Comparison of ENCODE assay signal across 8 cellular contexts in genomic region chr5:66814146-66814991, GRCh38.
A peak's percentile ranks its signal among the peaks of the same experiment; 100 is the strongest.
DNase-seq lines count a peak whose midpoint lies in the region; ATAC-seq, FAIRE-seq and TF ChIP-seq lines count a peak whose summit lies in the region.

No MANE protein-coding gene starts in this region.

- H3K27me3 Mint-ChIP-seq in CD8-positive, alpha-beta T cell (ENCODE audit: low read depth): peaks cover 3% of the 10 kb centered on the region
- no peaks in the 10 kb centered on the region for H3K27me3 Mint-ChIP-seq in T-helper 1 cell treated with Interleukin-12 subunit alpha and Interleukin-12 subunit beta and Interleukin-4 antibody, amounts not matched to agents 30 μg/mL and 1 μg/mL, for 36 hours (ENCODE audit: low read depth)

- intact Hi-C loops in CD8-positive, alpha-beta T cell (cut with DNase I, micrococcal nuclease): loop anchor here (1.0 to 5.0 kb wide), 4 partner anchors 50 to 395 kb away; no protein-coding TSS in a partner anchor

- no peaks in the 10 kb centered on the region for H3K9me3 Mint-ChIP-seq in CD8-positive, alpha-beta T cell
- no peaks in the 10 kb centered on the region for H3K9me3 Mint-ChIP-seq in T-helper 1 cell treated with Interleukin-12 subunit alpha and Interleukin-12 subunit beta and Interleukin-4 antibody, amounts not matched to agents 30 μg/mL and 1 μg/mL, for 36 hours

- no peaks in the 10 kb centered on the region for H3K36me3 ChIP-seq in CD8-positive, alpha-beta T cell (ENCODE audit: insufficient read depth, low read length)

- H3K4me1 Mint-ChIP-seq in CD8-positive, alpha-beta T cell (ENCODE audit: low read depth): no peaks in the 10 kb centered on the region
- peaks cover 53% of the 10 kb centered on the region for H3K4me1 Mint-ChIP-seq in T-helper 1 cell treated with Interleukin-12 subunit alpha and Interleukin-12 subunit beta and Interleukin-4 antibody, amounts not matched to agents 30 μg/mL and 1 μg/mL, for 36 hours (ENCODE audit: low read depth)

- H3K4me3 ChIP-seq in CD8-positive, alpha-beta T cell (ENCODE audit: low read depth, low read length): no peak overlapping the region

- no peaks in the 10 kb centered on the region for H3K4me1 ChIP-seq in CD8-positive, alpha-beta T cell (ENCODE audit: insufficient read depth, low read length)

- POLR2A ChIA-PET in CD8-positive, alpha-beta T cell (lab: Charles Lee): interaction anchor here (0.5 to 0.7 kb wide), 2 partner anchors 610 to 977 kb away, joined by 3 read pairs; no protein-coding TSS in a partner anchor

- no peak overlapping the region for H3K4me3 Mint-ChIP-seq in CD8-positive, alpha-beta T cell
- no peak overlapping the region for H3K4me3 Mint-ChIP-seq in T-helper 1 cell treated with Interleukin-12 subunit alpha and Interleukin-12 subunit beta and Interleukin-4 antibody, amounts not matched to agents 30 μg/mL and 1 μg/mL, for 36 hours

- H3K27ac ChIP-seq in CD8-positive, alpha-beta T cell (ENCODE audit: low read depth, low read length): no peak overlapping the region

- CTCF ChIA-PET in CD8-positive, alpha-beta T cell (lab: Charles Lee): interaction anchor here (0.6 to 2.7 kb wide), 14 partner anchors 8 to 688 kb away, joined by 3 to 19 read pairs (median 3); no protein-coding TSS in a partner anchor

- no peak for ATAC-seq in CD8-positive, alpha-beta T cell
- peak; percentile 70 for ATAC-seq in GM18868 (IDR thresholded peaks at IDR 0.05; ENCODE audit: unreplicated experiment)

- H3K36me3 Mint-ChIP-seq in CD8-positive, alpha-beta T cell: no peaks in the 10 kb centered on the region
- H3K36me3 Mint-ChIP-seq in T-helper 1 cell treated with Interleukin-12 subunit alpha and Interleukin-12 subunit beta and Interleukin-4 antibody, amounts not matched to agents 30 μg/mL and 1 μg/mL, for 36 hours (ENCODE audit: low read depth): peaks cover 4% of the 10 kb centered on the region

- FAIRE-seq in urothelium cell line (lab: Jason Lieb, UNC): peak; percentile 76

- no peak overlapping the region for H3K27ac Mint-ChIP-seq in CD8-positive, alpha-beta T cell
- peak overlapping the region; percentile 32 for H3K27ac Mint-ChIP-seq in T-helper 1 cell treated with Interleukin-12 subunit alpha and Interleukin-12 subunit beta and Interleukin-4 antibody, amounts not matched to agents 30 μg/mL and 1 μg/mL, for 36 hours

- H3K9me3 ChIP-seq in CD8-positive, alpha-beta T cell (ENCODE audit: low read length): no peaks in the 10 kb centered on the region

- peak in 5 of 7 experiments; percentile 2 to 43 (median 32) for DNase-seq in CD8-positive, alpha-beta T cell
- peak; percentile 44 to 50 for DNase-seq in Kasumi-1 (lab: John Stamatoyannopoulos, UW)
- DNase-seq in effector CD4-positive, alpha-beta T cell: peak; percentile 9
- peak; percentile 67 for DNase-seq in myocyte (ENCODE audit: low read depth)
- DNase-seq in urothelium cell line (ENCODE audit: low spot score): peak; percentile 62
- no peak for DNase-seq in GF-D8 (lab: John Stamatoyannopoulos, UW)

- H3K27me3 ChIP-seq in CD8-positive, alpha-beta T cell (ENCODE audit: insufficient read depth, low read length): no peaks in the 10 kb centered on the region

- peak; percentile 82 for TF ChIP-seq CTCF in CD8-positive, alpha-beta T cell (IDR thresholded peaks at IDR 0.05)
